In the genomic region with DNA sequence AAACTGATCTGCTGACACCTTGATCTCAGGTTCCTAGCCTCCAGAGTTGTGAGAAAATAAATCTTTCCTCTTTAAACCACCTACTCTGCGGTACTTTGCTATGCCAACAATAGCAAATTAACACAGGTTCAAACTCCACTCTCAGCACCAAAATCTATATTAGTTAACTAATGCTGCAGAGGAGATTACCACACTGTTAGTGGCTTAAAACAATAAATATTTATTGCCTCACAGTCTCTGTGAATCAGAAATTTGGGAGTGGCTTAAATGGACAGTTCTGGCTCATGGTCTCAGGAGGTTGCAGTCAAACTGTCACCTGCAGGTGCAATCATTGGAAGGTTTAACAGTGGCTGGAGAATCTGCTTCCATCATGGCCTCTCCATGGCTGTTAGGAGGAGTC, we compare ENCODE assay signal across 19 cellular contexts.
DNase-seq lines count a peak whose midpoint lies in the region; TF ChIP-seq lines count a peak whose summit lies in the region.
"Had no signal": no experiment of that assay in that cellular context is flagged by ENCODE, and none has a peak within 500 bp of the region (broad histone marks: within the 10 kb centered on the region; RNA-seq: fewer than 3 reads in every experiment).

No MANE protein-coding gene starts in this region.

- H3K9me3 ChIP-seq in A673 (ENCODE audit: low read depth, low read length, poor library complexity, severe bottlenecking) (no peaks in the 10 kb centered on the region), GM23248 (ENCODE audit: low read depth) (no peaks in the 10 kb centered on the region), WERI-Rb-1 (ENCODE audit: severe bottlenecking) (no peaks in the 10 kb centered on the region)
- H3K9me3 ChIP-seq: BLaER1, Caco-2, MG63 had no signal

- peaks cover 15% of the 10 kb centered on the region for H3F3A ChIP-seq in GM23248 (ENCODE audit: insufficient read depth)

- DNase-seq in A673 (ENCODE audit: low spot score) (no peak), GM23248 (peak; percentile 42), NCI-H748 treated with DMSO at 0.1 percent for 48 hours (lab: John Stamatoyannopoulos, UW) (peak; percentile 52), WERI-Rb-1 (peak; percentile 43), iPS-NIHi7 (ENCODE audit: extremely low spot score) (no peak), MV-4-11 (lab: John Stamatoyannopoulos, UW) (no peak), endothelial cell (ENCODE audit: low spot score) (no peak)
- DNase-seq: Caco-2; CD4-positive, alpha-beta T cell; DMS53; GDM1; GOT3; HCEC 1CT; Kasumi-1; MG63; NCI-H1048; NCI-H2171; Right ventricle myocardium superior had no signal

- no peaks in the 10 kb centered on the region for H3K36me3 ChIP-seq in A673 (ENCODE audit: insufficient read depth, low read length, poor library complexity, severe bottlenecking)
- H3K36me3 ChIP-seq in GM23248 (ENCODE audit: low read depth) = no peaks in the 10 kb centered on the region
- H3K36me3 ChIP-seq in WERI-Rb-1 = no peaks in the 10 kb centered on the region
- H3K36me3 ChIP-seq: BLaER1, MG63 had no signal

- H3K4me1 Mint-ChIP-seq in endothelial cell (ENCODE audit: unreplicated experiment) = no peaks in the 10 kb centered on the region

- intact Hi-C loops in A673 (cut with micrococcal nuclease; ENCODE audit: unreplicated experiment) = loop anchor here (1.0 kb wide), 1 partner anchor 241 kb away; no protein-coding TSS in a partner anchor

- no peaks in the 10 kb centered on the region for H3K9me2 ChIP-seq in GM23248 (ENCODE audit: insufficient read depth)

- no TSS peak for BruUV-seq in A673 (replicated peaks; lab: Mats Ljungman, UMichigan)

- no peak overlapping the region for H3K4me2 ChIP-seq in GM23248 (ENCODE audit: unreplicated experiment)
- H3K4me2 ChIP-seq: BLaER1 had no signal

- H3K27ac Mint-ChIP-seq in endothelial cell (ENCODE audit: unreplicated experiment) = no peak overlapping the region
- H3K27ac Mint-ChIP-seq: CD4-positive, alpha-beta T cell had no signal

- H3K4me1 ChIP-seq in A673 (ENCODE audit: insufficient read depth, low read length, poor library complexity, severe bottlenecking) (peaks cover 16% of the 10 kb centered on the region), GM23248 (ENCODE audit: insufficient read depth) (peaks cover 32% of the 10 kb centered on the region)
- H3K4me1 ChIP-seq: BLaER1, Caco-2 had no signal

- POLR2A ChIA-PET in A673 (lab: Charles Lee; ENCODE audit: low non-redundant PET) = no interaction called here

- WGBS in GM23248 (ENCODE audit: low coverage in 1 of 2, low lambda C conversion rate in 2 of 2, missing lambda C conversion rate in 2 of 2), 2 experiments = 22 to 29% methylated on average over 1 of the region's 1 CpG

- peaks cover 3% of the 10 kb centered on the region for H3K27me3 Mint-ChIP-seq in endothelial cell (ENCODE audit: unreplicated experiment)
- H3K27me3 Mint-ChIP-seq: CD4-positive, alpha-beta T cell had no signal

- H3K79me2 ChIP-seq in GM23248 (ENCODE audit: insufficient read depth) = no peaks in the 10 kb centered on the region

- no peak overlapping the region for H2AFZ ChIP-seq in GM23248

- H3K4me3 Mint-ChIP-seq in endothelial cell (ENCODE audit: unreplicated experiment) = no peak overlapping the region
- H3K4me3 Mint-ChIP-seq: CD4-positive, alpha-beta T cell had no signal

- H3K36me3 Mint-ChIP-seq in endothelial cell (ENCODE audit: low read depth, unreplicated experiment) = no peaks in the 10 kb centered on the region

- H3K9me3 Mint-ChIP-seq in endothelial cell (ENCODE audit: unreplicated experiment) = no peaks in the 10 kb centered on the region
- H3K9me3 Mint-ChIP-seq: CD4-positive, alpha-beta T cell had no signal

- H3K27me3 ChIP-seq in A673 (replicated peaks; ENCODE audit: insufficient read depth, low read depth, low read length, poor library complexity) (no peaks in the 10 kb centered on the region), GM23248 (replicated peaks; ENCODE audit: insufficient read depth) (no peaks in the 10 kb centered on the region), WERI-Rb-1 (ENCODE audit: insufficient read depth, low read depth, severe bottlenecking) (no peaks in the 10 kb centered on the region)
- H3K27me3 ChIP-seq: BLaER1, MG63 had no signal

- H3K4me3 ChIP-seq in A673 (ENCODE audit: low read depth, low read length, poor library complexity, severe bottlenecking) (no peak overlapping the region), GM23248 (no peak overlapping the region), WERI-Rb-1 (ENCODE audit: low read depth, low read length) (no peak overlapping the region)
- H3K4me3 ChIP-seq: BLaER1, MG63 had no signal

- CTCF ChIA-PET in A673 (lab: Charles Lee) = no interaction called here

- H4K20me1 ChIP-seq in GM23248 (ENCODE audit: insufficient read depth) = no peaks in the 10 kb centered on the region
- H4K20me1 ChIP-seq: BLaER1 had no signal

- H3K27ac ChIP-seq in A673 (ENCODE audit: low read depth, low read length, poor library complexity, severe bottlenecking) (peak overlapping the region; percentile 58), GM23248 (no peak overlapping the region), WERI-Rb-1 (peak overlapping the region; percentile 83)
- H3K27ac ChIP-seq: BLaER1 had no signal

- H3K9ac ChIP-seq in GM23248 = no peak overlapping the region
- H3K9ac ChIP-seq: BLaER1 had no signal

- in situ Hi-C loops in GM23248 (cut with MboI) = no loop called here

- TF ChIP-seq CTCF in A673 (conservative IDR thresholded peaks at IDR 0.05; ENCODE audit: low read depth, low read length) (no peak), WERI-Rb-1 (IDR thresholded peaks at IDR 0.05; ENCODE audit: low read depth, low read length) (no peak), endothelial cell (IDR thresholded peaks at IDR 0.05; ENCODE audit: unreplicated experiment) (no peak)

Comparison
In these comparisons a context has a peak if more than half of its experiments do, and no peak if none do; other contexts are left out.
1. DNase-seq: peak in GM23248 (single experiment), NCI-H748 treated with DMSO at 0.1 percent for 48 hours (single experiment) and WERI-Rb-1 (single experiment); none in A673 (single experiment), iPS-NIHi7 (single experiment), MV-4-11 (single experiment) and endothelial cell (single experiment).